In genomic region chr1:224782601-224783000, GRCh38 we compare ENCODE assay signal across 31 cellular contexts.
A peak's percentile ranks its signal among the peaks of the same experiment; 100 is the strongest.
DNase-seq lines count a peak whose midpoint lies in the region; ATAC-seq, FAIRE-seq and TF ChIP-seq lines count a peak whose summit lies in the region.
"Had no signal": no experiment of that assay in that cellular context is flagged by ENCODE, and none has a peak within 500 bp of the region (broad histone marks: within the 10 kb centered on the region; RNA-seq: fewer than 3 reads in every experiment).

No MANE protein-coding gene starts in this region.

- H4K20me1 ChIP-seq in DND-41 (ENCODE audit: insufficient read depth, low read length) = no peaks in the 10 kb centered on the region

- no peak overlapping the region for H3K23ac ChIP-seq in trophoblast cell (ENCODE audit: low read length)

- FAIRE-seq in GM12891 (lab: Jason Lieb, UNC) = no peak
- FAIRE-seq: endometrium had no signal

- no peak overlapping the region for H2BK5ac ChIP-seq in trophoblast cell (ENCODE audit: low read depth, low read length, poor library complexity)

- H2BK12ac ChIP-seq in trophoblast cell (ENCODE audit: low read length) = no peak overlapping the region

- DNase-seq in DND-41 (no peak), endodermal cell (no peak), GM12891 (ENCODE audit: insufficient read length, low spot score) (no peak), trophoblast cell (no peak)
- no peak for DNase-seq in activated CD4-positive, alpha-beta memory T cell treated with anti-CD3 and anti-CD28 coated beads, Interleukin-2, amount 10 ng/mL, durations not matched to agents 7 days and 5 days
- DNase-seq in stimulated activated naive CD8-positive, alpha-beta T cell treated with anti-CD3 and anti-CD28 coated beads, Interleukin-15, Interleukin-2, amounts not matched to agents 100 U/mL and 50 U/mL, for 24 hours = no peak
- DNase-seq: activated CD4-positive, alpha-beta T cell treated with anti-CD3 and anti-CD28 coated beads, Interleukin-2, amount 10 ng/mL, durations not matched to agents 24 days and 14 days; activated gamma-delta T cell; activated naive CD8-positive, alpha-beta T cell treated with anti-CD3 and anti-CD28 coated beads, Interleukin-2, amount 50 U/mL, for 24 hours; activated T-cell treated with anti-CD3 and anti-CD28 coated beads, Interleukin-2, amount 50 U/mL, for 24 hours; GM23248; hypothalamus; IMR-90; left ventricle myocardium inferior; NCI-H1092 treated with DMSO at 0.1 percent for 48 hours; NCI-H187 treated with DMSO at 0.1 percent for 48 hours; NCI-H2171 treated with DMSO at 0.1 percent for 48 hours; NCI-H524 treated with DMSO at 0.1 percent for 48 hours; stimulated activated CD4-positive, alpha-beta T cell treated with anti-CD3 and anti-CD28 coated beads, Interleukin-15, amount 100 ng/mL, for 24 hours; stimulated activated naive CD4-positive, alpha-beta T cell; testis; uterus had no signal

- H4K8ac ChIP-seq in trophoblast cell (ENCODE audit: low read depth, low read length) = no peak overlapping the region

- H3K9ac ChIP-seq in DND-41 (ENCODE audit: low read depth, low read length) (peak overlapping the region; percentile 41; the same call in 1 of the 2 replicates), endodermal cell (ENCODE audit: extremely low read depth, low read length, poor library complexity, severe bottlenecking) (no peak overlapping the region), trophoblast cell (ENCODE audit: low read length) (no peak overlapping the region)
- H3K9ac ChIP-seq: GM23248 had no signal

- peaks cover 9% of the 10 kb centered on the region for H3K9me3 Mint-ChIP-seq in endodermal cell
- no peaks in the 10 kb centered on the region for H3K9me3 Mint-ChIP-seq in activated CD4-positive, alpha-beta memory T cell treated with anti-CD3 and anti-CD28 coated beads, Interleukin-2, amount 10 ng/mL, durations not matched to agents 7 days and 5 days
- H3K9me3 Mint-ChIP-seq: activated naive CD8-positive, alpha-beta T cell treated with anti-CD3 and anti-CD28 coated beads, Interleukin-2, amount 50 U/mL, for 24 hours; activated T-cell treated with anti-CD3 and anti-CD28 coated beads, Interleukin-2, amount 50 U/mL, for 24 hours; central memory CD8-positive, alpha-beta T cell had no signal

- no peak overlapping the region for H2BK120ac ChIP-seq in trophoblast cell (ENCODE audit: insufficient read depth, low read length, poor library complexity)

- peak overlapping the region; percentile 52 for H2AFZ ChIP-seq in DND-41 (ENCODE audit: low read depth, low read length)
- no peak overlapping the region for H2AFZ ChIP-seq in trophoblast cell (ENCODE audit: insufficient read depth, low read length, poor library complexity)
- H2AFZ ChIP-seq: GM23248 had no signal

- H3K27me3 ChIP-seq in DND-41 (ENCODE audit: insufficient read depth, low read length, poor library complexity) = no peaks in the 10 kb centered on the region
- no peaks in the 10 kb centered on the region for H3K27me3 ChIP-seq in endodermal cell (ENCODE audit: control insufficient read depth, insufficient read depth, low read length, poor library complexity, severe bottlenecking)
- H3K27me3 ChIP-seq in trophoblast cell (ENCODE audit: insufficient read depth, low read length) = no peaks in the 10 kb centered on the region
- H3K27me3 ChIP-seq: gastroesophageal sphincter, testis, uterus had no signal

- CTCF ChIA-PET in activated CD4-positive, alpha-beta memory T cell treated with anti-CD3 and anti-CD28 coated beads, Interleukin-2, amount 10 ng/mL, durations not matched to agents 7 days and 5 days (lab: Charles Lee) = no interaction called here

- H3K36me3 ChIP-seq in DND-41 (ENCODE audit: insufficient read depth, low read length) (no peaks in the 10 kb centered on the region), endodermal cell (ENCODE audit: control insufficient read depth, insufficient read depth, low read length) (no peaks in the 10 kb centered on the region), trophoblast cell (ENCODE audit: control insufficient read depth in 1 of 2, insufficient read depth in 2 of 2, low read length in 2 of 2) (no peaks in the 10 kb centered on the region)
- H3K36me3 ChIP-seq: gastroesophageal sphincter, left ventricle myocardium inferior, uterus had no signal

- no peak overlapping the region for H4K91ac ChIP-seq in trophoblast cell (ENCODE audit: low read depth, low read length)

- peak overlapping the region; percentile 92 for H3K27ac ChIP-seq in DND-41 (ENCODE audit: low read length)
- no peak overlapping the region for H3K27ac ChIP-seq in endodermal cell (ENCODE audit: low read depth, low read length)
- no peak overlapping the region for H3K27ac ChIP-seq in trophoblast cell (ENCODE audit: low read depth, low read length)
- H3K27ac ChIP-seq: gastroesophageal sphincter, GM23248, left ventricle myocardium inferior, testis, uterus had no signal

- peak overlapping the region; percentile 37; the same call in 1 of the 2 replicates for H3K4me2 ChIP-seq in DND-41 (ENCODE audit: insufficient read depth, low read length)
- H3K4me2 ChIP-seq in trophoblast cell (ENCODE audit: low read length) = no peak overlapping the region

- TF ChIP-seq CTCF in DND-41 (IDR thresholded peaks at IDR 0.05; ENCODE audit: borderline replicate concordance, extremely low read depth, low read length, poor library complexity, severe bottlenecking) (no peak), endodermal cell (conservative IDR thresholded peaks at IDR 0.05) (no peak)

- POLR2A ChIA-PET in activated CD4-positive, alpha-beta memory T cell treated with anti-CD3 and anti-CD28 coated beads, Interleukin-2, amount 10 ng/mL, durations not matched to agents 7 days and 5 days (lab: Charles Lee) = no interaction called here

- H3K18ac ChIP-seq in trophoblast cell (ENCODE audit: low read length) = no peak overlapping the region

- ATAC-seq in DND-41 (ENCODE audit: insufficient read depth, low read depth) (peak; percentile 19), HG02642 (IDR thresholded peaks at IDR 0.05; ENCODE audit: poor library complexity, unreplicated experiment) (peak; percentile 15), HG03378 (IDR thresholded peaks at IDR 0.05; ENCODE audit: unreplicated experiment) (peak; percentile 3)
- no peak for ATAC-seq in stimulated activated naive CD8-positive, alpha-beta T cell treated with anti-CD3 and anti-CD28 coated beads, Interleukin-15, Interleukin-2, amounts not matched to agents 100 U/mL and 50 U/mL, for 24 hours
- ATAC-seq: activated naive CD8-positive, alpha-beta T cell treated with anti-CD3 and anti-CD28 coated beads, Interleukin-2, amount 50 U/mL, for 24 hours; gastroesophageal sphincter; Panc1; sciatic nerve had no signal

- H3K4me3 ChIP-seq in DND-41 (ENCODE audit: low read depth in 1 of 2, low read length in 2 of 2) (peak overlapping the region in 1 of 2 experiments; percentile 5; a peak in 1 of 4 replicates), endodermal cell (ENCODE audit: low read length) (no peak overlapping the region), trophoblast cell (ENCODE audit: low read depth, low read length) (no peak overlapping the region)
- H3K4me3 ChIP-seq: gastroesophageal sphincter, GM23248, left ventricle myocardium inferior, testis, uterus had no signal

- no peaks in the 10 kb centered on the region for H3K27me3 Mint-ChIP-seq in endodermal cell (ENCODE audit: insufficient read depth)
- no peaks in the 10 kb centered on the region for H3K27me3 Mint-ChIP-seq in activated CD4-positive, alpha-beta memory T cell treated with anti-CD3 and anti-CD28 coated beads, Interleukin-2, amount 10 ng/mL, durations not matched to agents 7 days and 5 days
- H3K27me3 Mint-ChIP-seq: activated CD4-positive, alpha-beta T cell treated with anti-CD3 and anti-CD28 coated beads, Interleukin-2, amount 10 ng/mL, durations not matched to agents 24 days and 14 days; activated T-cell treated with anti-CD3 and anti-CD28 coated beads, Interleukin-2, amount 50 U/mL, for 24 hours; dendritic cell treated with granulocyte-macrophage colony-stimulating factor and Interleukin-4, amounts not matched to agents 40 ng/mL and 50 ng/mL, for 4 days; progenitor cell of endocrine pancreas had no signal

- H3K4me1 Mint-ChIP-seq in endodermal cell = peaks cover 65% of the 10 kb centered on the region
- peaks cover 12% of the 10 kb centered on the region for H3K4me1 Mint-ChIP-seq in activated CD4-positive, alpha-beta memory T cell treated with anti-CD3 and anti-CD28 coated beads, Interleukin-2, amount 10 ng/mL, durations not matched to agents 7 days and 5 days

- 89 to 100% methylated on average over 2 of the region's 2 CpGs for WGBS in endodermal cell (ENCODE audit: insufficient coverage in 1 of 2, insufficient read length in 1 of 2), 2 experiments
- no CpG with 5 or more reads among the region's 2 CpGs for WGBS in trophoblast cell (ENCODE audit: extremely low coverage, insufficient coverage, insufficient read length)

- no peaks in the 10 kb centered on the region for H3K79me1 ChIP-seq in trophoblast cell (ENCODE audit: low read length)

- no peak overlapping the region for H3K14ac ChIP-seq in trophoblast cell (ENCODE audit: low read length)

- H4K12ac ChIP-seq in trophoblast cell (ENCODE audit: low read depth, low read length) = no peak overlapping the region

- H3K4me1 ChIP-seq in DND-41 (ENCODE audit: insufficient read depth, low read length) (peaks cover 61% of the 10 kb centered on the region), endodermal cell (ENCODE audit: control insufficient read depth, insufficient read depth, low read length) (peaks cover 12% of the 10 kb centered on the region), trophoblast cell (ENCODE audit: control insufficient read depth in 1 of 2, insufficient read depth in 2 of 2, low read length in 2 of 2) (peaks cover 4 to 6% of the 10 kb centered on the region in 2 experiments)
- H3K4me1 ChIP-seq: gastroesophageal sphincter, testis, uterus had no signal

- no peaks in the 10 kb centered on the region for H3K36me3 Mint-ChIP-seq in endodermal cell (ENCODE audit: low read depth)
- no peaks in the 10 kb centered on the region for H3K36me3 Mint-ChIP-seq in activated CD4-positive, alpha-beta memory T cell treated with anti-CD3 and anti-CD28 coated beads, Interleukin-2, amount 10 ng/mL, durations not matched to agents 7 days and 5 days (ENCODE audit: low read depth)

- no peak overlapping the region for H2AK5ac ChIP-seq in trophoblast cell (ENCODE audit: low read length)

- no peaks in the 10 kb centered on the region for H3K79me2 ChIP-seq in DND-41 (ENCODE audit: insufficient read depth, low read length)
- H3K79me2 ChIP-seq in trophoblast cell (ENCODE audit: control insufficient read depth, insufficient read depth, low read length, poor library complexity) = no peaks in the 10 kb centered on the region

- H3K4ac ChIP-seq in trophoblast cell (ENCODE audit: low read depth, low read length) = no peak overlapping the region

- no peak overlapping the region for H3K4me3 Mint-ChIP-seq in endodermal cell
- H3K4me3 Mint-ChIP-seq in activated CD4-positive, alpha-beta memory T cell treated with anti-CD3 and anti-CD28 coated beads, Interleukin-2, amount 10 ng/mL, durations not matched to agents 7 days and 5 days = no peak overlapping the region
- H3K4me3 Mint-ChIP-seq: activated CD4-positive, alpha-beta T cell treated with anti-CD3 and anti-CD28 coated beads, Interleukin-2, amount 10 ng/mL, durations not matched to agents 24 days and 14 days; activated naive CD8-positive, alpha-beta T cell treated with anti-CD3 and anti-CD28 coated beads, Interleukin-2, amount 50 U/mL, for 24 hours; activated T-cell treated with anti-CD3 and anti-CD28 coated beads, Interleukin-2, amount 50 U/mL, for 24 hours; central memory CD8-positive, alpha-beta T cell; dendritic cell treated with granulocyte-macrophage colony-stimulating factor and Interleukin-4, amounts not matched to agents 40 ng/mL and 50 ng/mL, for 4 days had no signal

- H3K27ac Mint-ChIP-seq in endodermal cell = peak overlapping the region; percentile 72
- H3K27ac Mint-ChIP-seq in activated CD4-positive, alpha-beta memory T cell treated with anti-CD3 and anti-CD28 coated beads, Interleukin-2, amount 10 ng/mL, durations not matched to agents 7 days and 5 days = no peak overlapping the region
- H3K27ac Mint-ChIP-seq: activated CD4-positive, alpha-beta T cell treated with anti-CD3 and anti-CD28 coated beads, Interleukin-2, amount 10 ng/mL, durations not matched to agents 24 days and 14 days; activated T-cell treated with anti-CD3 and anti-CD28 coated beads, Interleukin-2, amount 50 U/mL, for 24 hours; dendritic cell treated with granulocyte-macrophage colony-stimulating factor and Interleukin-4, amounts not matched to agents 40 ng/mL and 50 ng/mL, for 4 days; progenitor cell of endocrine pancreas had no signal

- H3K9me3 ChIP-seq in DND-41 (ENCODE audit: insufficient read depth, low read length, severe bottlenecking) = peaks cover 8% of the 10 kb centered on the region
- H3K9me3 ChIP-seq in endodermal cell (ENCODE audit: control insufficient read depth, low read length) = peaks cover 20% of the 10 kb centered on the region
- peaks cover 3% of the 10 kb centered on the region for H3K9me3 ChIP-seq in trophoblast cell (ENCODE audit: insufficient read depth, low read depth, low read length)
- H3K9me3 ChIP-seq: gastroesophageal sphincter, left ventricle myocardium inferior, testis, uterus had no signal

- TF ChIP-seq POLR2A in GM12891 (IDR thresholded peaks at IDR 0.05; ENCODE audit: low read depth, low read length) = no peak
